22 cellular contexts compared by ENCODE assay signal in genomic region chr10:132302421-132302820, GRCh38.
"Had no signal": no experiment of that assay in that cellular context is flagged by ENCODE, and none has a peak within 500 bp of the region (broad histone marks: within the 10 kb centered on the region; RNA-seq: fewer than 3 reads in every experiment).

No MANE protein-coding gene starts in this region.

- H3K36me3 ChIP-seq: esophagus muscularis mucosa, gastroesophageal sphincter, heart left ventricle, left ventricle myocardium inferior, ovary, spleen, tibial nerve, uterus had no signal

- H3K4me3 ChIP-seq: body of pancreas, esophagus muscularis mucosa, gastroesophageal sphincter, heart left ventricle, left ventricle myocardium inferior, ovary, spleen, tibial nerve, uterus had no signal

- ATAC-seq: activated CD8-positive, alpha-beta T cell treated with anti-CD3 and anti-CD28 coated beads for 36 hours; activated naive CD4-positive, alpha-beta T cell treated with anti-CD3 and anti-CD28 coated beads, Interleukin-2, amount 50 U/mL, for 72 hours; body of pancreas; gastroesophageal sphincter; heart left ventricle; naive thymus-derived CD4-positive, alpha-beta T cell had no signal

- H3K36me3 Mint-ChIP-seq: naive thymus-derived CD4-positive, alpha-beta T cell had no signal

- H3K27ac Mint-ChIP-seq: activated B cell treated with CpG ODN at 0.5 μM for 24 hours; activated CD4-positive, alpha-beta T cell treated with anti-CD3 and anti-CD28 coated beads, Interleukin-2, amount 10 ng/mL, durations not matched to agents 24 days and 14 days; activated CD8-positive, alpha-beta T cell treated with anti-CD3 and anti-CD28 coated beads for 36 hours; activated naive CD4-positive, alpha-beta T cell treated with anti-CD3 and anti-CD28 coated beads, Interleukin-2, amount 50 U/mL, for 72 hours; activated T-cell treated with anti-CD3 and anti-CD28 coated beads, Interleukin-2, amount 50 U/mL, for 24 hours had no signal

- H3K9me3 ChIP-seq: body of pancreas, esophagus muscularis mucosa, gastroesophageal sphincter, heart left ventricle, left ventricle myocardium inferior, ovary, spleen, tibial nerve, uterus had no signal

- H3K27me3 ChIP-seq: body of pancreas, esophagus muscularis mucosa, gastroesophageal sphincter, heart left ventricle, ovary, tibial nerve, uterus had no signal

- DNase-seq: activated B cell treated with CpG ODN at 0.5 μM for 24 hours; activated CD4-positive, alpha-beta T cell treated with anti-CD3 and anti-CD28 coated beads, Interleukin-2, amount 10 ng/mL, durations not matched to agents 24 days and 14 days; activated CD8-positive, alpha-beta T cell treated with anti-CD3 and anti-CD28 coated beads for 36 hours; activated T-cell treated with anti-CD3 and anti-CD28 coated beads, Interleukin-2, amount 50 U/mL, for 24 hours; amniotic stem cell; body of pancreas; effector CD8-positive, alpha-beta T cell; kidney glomerular epithelial cell; left ventricle myocardium inferior; mesenchymal stem cell; naive thymus-derived CD4-positive, alpha-beta T cell; spleen; stimulated activated naive CD4-positive, alpha-beta T cell treated with Interleukin-2 at 50 U/mL for 16 hours; T-helper 9 cell had no signal

- H3K4me3 Mint-ChIP-seq: activated B cell treated with CpG ODN at 0.5 μM for 24 hours; activated CD4-positive, alpha-beta T cell treated with anti-CD3 and anti-CD28 coated beads, Interleukin-2, amount 10 ng/mL, durations not matched to agents 24 days and 14 days; activated CD8-positive, alpha-beta T cell treated with anti-CD3 and anti-CD28 coated beads for 36 hours; activated T-cell treated with anti-CD3 and anti-CD28 coated beads, Interleukin-2, amount 50 U/mL, for 24 hours; central memory CD8-positive, alpha-beta T cell; naive thymus-derived CD4-positive, alpha-beta T cell had no signal

- H3K27me3 Mint-ChIP-seq: activated CD8-positive, alpha-beta T cell treated with anti-CD3 and anti-CD28 coated beads for 36 hours; central memory CD8-positive, alpha-beta T cell had no signal

- H3K27ac ChIP-seq: body of pancreas, esophagus muscularis mucosa, gastroesophageal sphincter, heart left ventricle, left ventricle myocardium inferior, ovary, spleen, tibial nerve, uterus had no signal

- H3K9me3 Mint-ChIP-seq: activated B cell treated with CpG ODN at 0.5 μM for 24 hours; activated CD4-positive, alpha-beta T cell treated with anti-CD3 and anti-CD28 coated beads, Interleukin-2, amount 10 ng/mL, durations not matched to agents 24 days and 14 days; activated CD8-positive, alpha-beta T cell treated with anti-CD3 and anti-CD28 coated beads for 36 hours; activated naive CD4-positive, alpha-beta T cell treated with anti-CD3 and anti-CD28 coated beads, Interleukin-2, amount 50 U/mL, for 72 hours; activated T-cell treated with anti-CD3 and anti-CD28 coated beads, Interleukin-2, amount 50 U/mL, for 24 hours; central memory CD8-positive, alpha-beta T cell had no signal
